1 cellular context compared by ENCODE assay signal in the genomic region with DNA sequence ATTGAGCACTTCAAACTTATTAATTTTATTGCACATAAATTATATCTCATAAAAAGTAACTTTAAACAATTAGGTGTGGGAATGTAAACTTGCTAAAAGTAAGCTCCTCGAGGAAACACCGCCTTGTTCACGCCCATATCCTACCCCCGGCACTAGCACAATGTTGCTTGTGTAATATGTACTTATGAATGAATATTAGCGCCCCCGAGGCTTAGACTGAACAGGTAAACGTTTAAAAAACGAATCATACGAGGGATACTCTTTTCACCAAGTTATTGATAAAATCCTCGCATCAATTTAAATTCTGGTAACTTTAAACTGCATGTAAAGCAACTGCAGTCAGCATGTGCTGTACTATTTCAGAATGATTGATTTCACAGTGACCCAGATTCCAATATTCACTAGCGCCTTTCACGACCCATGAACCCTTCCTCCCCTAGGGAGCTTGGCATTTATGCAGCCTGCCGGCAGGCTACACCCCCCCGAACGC.
A peak's percentile ranks its signal among the peaks of the same experiment; 100 is the strongest.
TF ChIP-seq lines count a peak whose summit lies in the region.

No MANE protein-coding gene starts in this region.

TF ChIP-seq in HepG2, 621 proteins besides CTCF, POLR2A, EP300 and RAD21 (continued from another document and continues in another):
- TF ChIP-seq TFE3 (CRISPR knock-in tag; IDR thresholded peaks at IDR 0.05): no peak
- no peak for TF ChIP-seq BORCS8-MEF2B (CRISPR knock-in tag; IDR thresholded peaks at IDR 0.05)
- TF ChIP-seq ATF1 (CRISPR knock-in tag; IDR thresholded peaks at IDR 0.05): no peak
- TF ChIP-seq HHEX (CRISPR knock-in tag; IDR thresholded peaks at IDR 0.05): no peak
- no peak for TF ChIP-seq SMAD9 (CRISPR knock-in tag; IDR thresholded peaks at IDR 0.05)
- no peak for TF ChIP-seq NPAS2 (CRISPR knock-in tag; IDR thresholded peaks at IDR 0.05; ENCODE audit: borderline replicate concordance)
- no peak for TF ChIP-seq ZNF776 (CRISPR knock-in tag; IDR thresholded peaks at IDR 0.05)
- no peak for TF ChIP-seq HDAC1 (CRISPR knock-in tag; IDR thresholded peaks at IDR 0.05)
- TF ChIP-seq ZNF614 (CRISPR knock-in tag; IDR thresholded peaks at IDR 0.05; ENCODE audit: borderline replicate concordance): no peak
- TF ChIP-seq ATF3 (CRISPR knock-in tag; IDR thresholded peaks at IDR 0.05): no peak
- no peak for TF ChIP-seq FLYWCH1 (CRISPR knock-in tag; IDR thresholded peaks at IDR 0.05)
- TF ChIP-seq, protein P1, sequence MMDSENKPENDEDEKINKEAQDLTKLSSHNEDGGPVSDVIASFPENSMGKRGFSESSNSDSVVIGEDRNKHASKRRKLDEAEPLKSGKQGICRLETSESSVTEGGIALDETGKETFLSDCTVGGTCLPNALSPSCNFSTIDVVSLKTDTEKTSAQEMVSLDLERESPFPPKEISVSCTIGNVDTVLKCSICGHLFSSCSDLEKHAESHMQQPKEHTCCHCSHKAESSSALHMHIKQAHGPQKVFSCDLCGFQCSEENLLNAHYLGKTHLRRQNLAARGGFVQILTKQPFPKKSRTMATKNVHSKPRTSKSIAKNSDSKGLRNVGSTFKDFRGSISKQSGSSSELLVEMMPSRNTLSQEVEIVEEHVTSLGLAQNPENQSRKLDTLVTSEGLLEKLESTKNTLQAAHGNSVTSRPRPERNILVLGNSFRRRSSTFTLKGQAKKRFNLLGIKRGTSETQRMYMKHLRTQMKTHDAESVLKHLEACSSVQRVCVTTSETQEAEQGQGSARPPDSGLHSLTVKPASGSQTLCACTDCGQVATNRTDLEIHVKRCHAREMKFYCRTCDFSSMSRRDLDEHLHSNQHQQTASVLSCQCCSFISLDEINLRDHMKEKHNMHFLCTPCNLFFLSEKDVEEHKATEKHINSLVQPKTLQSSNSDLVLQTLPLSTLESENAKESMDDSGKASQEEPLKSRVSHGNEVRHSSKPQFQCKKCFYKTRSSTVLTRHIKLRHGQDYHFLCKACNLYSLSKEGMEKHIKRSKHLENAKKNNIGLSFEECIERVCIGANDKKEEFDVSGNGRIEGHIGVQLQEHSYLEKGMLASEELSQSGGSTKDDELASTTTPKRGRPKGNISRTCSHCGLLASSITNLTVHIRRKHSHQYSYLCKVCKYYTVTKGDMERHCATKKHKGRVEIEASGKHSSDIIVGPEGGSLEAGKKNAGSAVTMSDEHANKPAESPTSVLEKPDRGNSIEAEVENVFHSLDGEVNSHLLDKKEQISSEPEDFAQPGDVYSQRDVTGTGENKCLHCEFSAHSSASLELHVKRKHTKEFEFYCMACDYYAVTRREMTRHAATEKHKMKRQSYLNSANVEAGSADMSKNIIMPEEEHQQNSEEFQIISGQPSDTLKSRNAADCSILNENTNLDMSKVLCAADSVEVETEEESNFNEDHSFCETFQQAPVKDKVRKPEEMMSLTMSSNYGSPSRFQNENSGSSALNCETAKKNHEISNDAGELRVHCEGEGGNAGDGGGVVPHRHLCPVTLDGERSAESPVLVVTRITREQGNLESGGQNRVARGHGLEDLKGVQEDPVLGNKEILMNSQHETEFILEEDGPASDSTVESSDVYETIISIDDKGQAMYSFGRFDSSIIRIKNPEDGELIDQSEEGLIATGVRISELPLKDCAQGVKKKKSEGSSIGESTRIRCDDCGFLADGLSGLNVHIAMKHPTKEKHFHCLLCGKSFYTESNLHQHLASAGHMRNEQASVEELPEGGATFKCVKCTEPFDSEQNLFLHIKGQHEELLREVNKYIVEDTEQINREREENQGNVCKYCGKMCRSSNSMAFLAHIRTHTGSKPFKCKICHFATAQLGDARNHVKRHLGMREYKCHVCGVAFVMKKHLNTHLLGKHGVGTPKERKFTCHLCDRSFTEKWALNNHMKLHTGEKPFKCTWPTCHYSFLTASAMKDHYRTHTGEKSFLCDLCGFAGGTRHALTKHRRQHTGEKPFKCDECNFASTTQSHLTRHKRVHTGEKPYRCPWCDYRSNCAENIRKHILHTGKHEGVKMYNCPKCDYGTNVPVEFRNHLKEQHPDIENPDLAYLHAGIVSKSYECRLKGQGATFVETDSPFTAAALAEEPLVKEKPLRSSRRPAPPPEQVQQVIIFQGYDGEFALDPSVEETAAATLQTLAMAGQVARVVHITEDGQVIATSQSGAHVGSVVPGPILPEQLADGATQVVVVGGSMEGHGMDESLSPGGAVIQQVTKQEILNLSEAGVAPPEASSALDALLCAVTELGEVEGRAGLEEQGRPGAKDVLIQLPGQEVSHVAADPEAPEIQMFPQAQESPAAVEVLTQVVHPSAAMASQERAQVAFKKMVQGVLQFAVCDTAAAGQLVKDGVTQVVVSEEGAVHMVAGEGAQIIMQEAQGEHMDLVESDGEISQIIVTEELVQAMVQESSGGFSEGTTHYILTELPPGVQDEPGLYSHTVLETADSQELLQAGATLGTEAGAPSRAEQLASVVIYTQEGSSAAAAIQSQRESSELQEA (CRISPR knock-in tag; IDR thresholded peaks at IDR 0.05; ENCODE audit: not compliant biosample characterization): no peak
- 0 out of 2 replicates have a peak, but pooled peaks have one; percentile 26 for TF ChIP-seq RARG (CRISPR knock-in tag; IDR thresholded peaks at IDR 0.05; ENCODE audit: low read depth)
- TF ChIP-seq, protein P2, sequence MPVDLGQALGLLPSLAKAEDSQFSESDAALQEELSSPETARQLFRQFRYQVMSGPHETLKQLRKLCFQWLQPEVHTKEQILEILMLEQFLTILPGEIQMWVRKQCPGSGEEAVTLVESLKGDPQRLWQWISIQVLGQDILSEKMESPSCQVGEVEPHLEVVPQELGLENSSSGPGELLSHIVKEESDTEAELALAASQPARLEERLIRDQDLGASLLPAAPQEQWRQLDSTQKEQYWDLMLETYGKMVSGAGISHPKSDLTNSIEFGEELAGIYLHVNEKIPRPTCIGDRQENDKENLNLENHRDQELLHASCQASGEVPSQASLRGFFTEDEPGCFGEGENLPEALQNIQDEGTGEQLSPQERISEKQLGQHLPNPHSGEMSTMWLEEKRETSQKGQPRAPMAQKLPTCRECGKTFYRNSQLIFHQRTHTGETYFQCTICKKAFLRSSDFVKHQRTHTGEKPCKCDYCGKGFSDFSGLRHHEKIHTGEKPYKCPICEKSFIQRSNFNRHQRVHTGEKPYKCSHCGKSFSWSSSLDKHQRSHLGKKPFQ (CRISPR knock-in tag; IDR thresholded peaks at IDR 0.05; ENCODE audit: insufficient replicate concordance): no peak
- TF ChIP-seq, protein P3, sequence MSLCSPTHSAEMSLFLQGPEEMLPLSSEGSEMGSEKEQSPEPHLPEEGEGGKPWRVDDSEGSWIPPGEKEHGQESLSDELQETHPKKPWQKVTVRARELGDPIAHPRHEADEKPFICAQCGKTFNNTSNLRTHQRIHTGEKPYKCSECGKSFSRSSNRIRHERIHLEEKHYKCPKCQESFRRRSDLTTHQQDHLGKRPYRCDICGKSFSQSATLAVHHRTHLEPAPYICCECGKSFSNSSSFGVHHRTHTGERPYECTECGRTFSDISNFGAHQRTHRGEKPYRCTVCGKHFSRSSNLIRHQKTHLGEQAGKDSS (CRISPR knock-in tag; IDR thresholded peaks at IDR 0.05; ENCODE audit: borderline replicate concordance, low read depth): no peak
- TF ChIP-seq ZNF7 (CRISPR knock-in tag; IDR thresholded peaks at IDR 0.05): 0 out of 2 replicates have a peak, but pooled peaks have one; percentile 14
- no peak for TF ChIP-seq KAT8 (CRISPR knock-in tag; IDR thresholded peaks at IDR 0.05)
- no peak for TF ChIP-seq FOXA1 (IDR thresholded peaks at IDR 0.05)
- no peak for TF ChIP-seq FOXA1 (CRISPR knock-in tag; IDR thresholded peaks at IDR 0.05)
- TF ChIP-seq ZNF598 (CRISPR knock-in tag; IDR thresholded peaks at IDR 0.05; ENCODE audit: borderline replicate concordance): no peak
- peak; percentile 27 for TF ChIP-seq RBFOX2 (IDR thresholded peaks at IDR 0.05; ENCODE audit: low read depth, low read length)
- TF ChIP-seq KIAA2018 (CRISPR knock-in tag; IDR thresholded peaks at IDR 0.05; ENCODE audit: borderline replicate concordance): no peak
- no peak for TF ChIP-seq GMEB1 (CRISPR knock-in tag; IDR thresholded peaks at IDR 0.05; ENCODE audit: borderline replicate concordance)
- TF ChIP-seq ZNF556 (CRISPR knock-in tag; IDR thresholded peaks at IDR 0.05; ENCODE audit: borderline replicate concordance): no peak
